31 cellular contexts compared by ENCODE assay signal in the genomic region with DNA sequence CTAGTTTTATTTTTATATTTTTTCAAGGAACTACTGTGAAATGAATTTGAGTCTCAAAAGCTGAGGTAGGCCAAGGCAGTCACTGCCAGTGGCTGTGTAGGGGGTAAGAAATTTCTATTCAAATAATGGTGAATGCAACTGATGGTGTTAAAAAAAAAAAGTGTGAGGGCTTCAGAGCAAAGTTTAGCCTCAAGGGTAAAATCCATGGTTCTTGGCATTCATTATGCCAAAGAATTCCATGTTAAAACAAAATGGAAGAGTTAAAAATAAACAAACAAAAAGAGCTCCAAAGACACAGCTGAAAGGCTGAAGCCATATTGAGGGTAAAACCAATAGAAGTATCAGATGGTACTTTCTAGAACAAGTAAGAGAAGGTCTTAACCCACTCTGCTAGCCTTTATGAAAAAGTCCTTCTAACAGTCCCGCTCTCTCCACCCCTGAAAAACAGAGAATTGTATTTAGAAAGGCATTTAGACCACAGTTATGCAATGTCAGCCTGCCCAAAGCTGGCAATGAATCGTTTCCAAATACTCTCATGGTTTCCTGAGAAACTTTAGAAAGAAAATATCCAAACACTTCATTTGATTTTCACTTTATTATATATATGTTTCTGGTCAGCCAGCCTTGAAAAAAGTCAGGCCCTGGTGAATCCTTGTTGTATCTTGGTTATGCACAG.
DNase-seq lines count a peak whose midpoint lies in the region; ATAC-seq, FAIRE-seq and TF ChIP-seq lines count a peak whose summit lies in the region.
"Had no signal": no experiment of that assay in that cellular context is flagged by ENCODE, and none has a peak within 500 bp of the region (broad histone marks: within the 10 kb centered on the region; RNA-seq: fewer than 3 reads in every experiment).

No MANE protein-coding gene starts in this region.

- FAIRE-seq in astrocyte (lab: Jason Lieb, UNC) = no peak
- FAIRE-seq: pancreas had no signal

- no peaks in the 10 kb centered on the region for H3K9me3 ChIP-seq in astrocyte (ENCODE audit: insufficient read depth, low read depth, low read length)
- H3K9me3 ChIP-seq: ascending aorta, esophagus muscularis mucosa, pancreas, tibial nerve had no signal

- H3K4me1 Mint-ChIP-seq in HFFc6 (ENCODE audit: low read depth) (no peaks in the 10 kb centered on the region), astrocyte (ENCODE audit: low read depth, unreplicated experiment) (peaks cover 6% of the 10 kb centered on the region)
- H3K4me1 Mint-ChIP-seq: activated CD4-positive, alpha-beta T cell treated with anti-CD3 and anti-CD28 coated beads, Interleukin-2, amount 10 ng/mL, durations not matched to agents 7 days and 5 days; activated naive CD8-positive, alpha-beta T cell treated with anti-CD3 and anti-CD28 coated beads for 36 hours; memory B cell had no signal

- H3K36me3 ChIP-seq in astrocyte (ENCODE audit: insufficient read depth, low read length) = no peaks in the 10 kb centered on the region
- H3K36me3 ChIP-seq: ascending aorta, esophagus muscularis mucosa, neural progenitor cell, pancreas, tibial nerve, WERI-Rb-1 had no signal

- H3K27me3 Mint-ChIP-seq in HFFc6 (ENCODE audit: insufficient read depth) = no peaks in the 10 kb centered on the region; the same call in 1 of the 2 replicates
- no peaks in the 10 kb centered on the region for H3K27me3 Mint-ChIP-seq in astrocyte (ENCODE audit: low read depth, unreplicated experiment)
- H3K27me3 Mint-ChIP-seq: activated CD4-positive, alpha-beta T cell treated with anti-CD3 and anti-CD28 coated beads, Interleukin-2, amount 10 ng/mL, durations not matched to agents 7 days and 5 days; activated T-cell treated with anti-CD3 and anti-CD28 coated beads, Interleukin-2, amount 50 U/mL, for 24 hours had no signal

- H3K4me2 ChIP-seq in astrocyte (ENCODE audit: low read length) = no peak overlapping the region
- H3K4me2 ChIP-seq: neural progenitor cell had no signal

- TF ChIP-seq CTCF in HFFc6 (IDR thresholded peaks at IDR 0.05) (no peak), astrocyte (IDR thresholded peaks at IDR 0.05; ENCODE audit: insufficient read depth, low read depth, low read length) (no peak)

- no peaks in the 10 kb centered on the region for H3K79me2 ChIP-seq in astrocyte (ENCODE audit: insufficient read depth, low read length)

- no peak overlapping the region for H3K27ac Mint-ChIP-seq in HFFc6
- no peak overlapping the region for H3K27ac Mint-ChIP-seq in astrocyte (ENCODE audit: unreplicated experiment)
- H3K27ac Mint-ChIP-seq: activated CD4-positive, alpha-beta T cell treated with anti-CD3 and anti-CD28 coated beads, Interleukin-2, amount 10 ng/mL, durations not matched to agents 7 days and 5 days; activated naive CD8-positive, alpha-beta T cell treated with anti-CD3 and anti-CD28 coated beads for 36 hours; activated T-cell treated with anti-CD3 and anti-CD28 coated beads, Interleukin-2, amount 50 U/mL, for 24 hours; memory B cell; neural progenitor cell had no signal

- H3K9me3 Mint-ChIP-seq in HFFc6 (no peaks in the 10 kb centered on the region), astrocyte (ENCODE audit: unreplicated experiment) (no peaks in the 10 kb centered on the region)
- H3K9me3 Mint-ChIP-seq: activated CD4-positive, alpha-beta T cell treated with anti-CD3 and anti-CD28 coated beads, Interleukin-2, amount 10 ng/mL, durations not matched to agents 7 days and 5 days; activated naive CD8-positive, alpha-beta T cell treated with anti-CD3 and anti-CD28 coated beads for 36 hours; activated T-cell treated with anti-CD3 and anti-CD28 coated beads, Interleukin-2, amount 50 U/mL, for 24 hours; memory B cell; neural progenitor cell had no signal

- H3K4me3 Mint-ChIP-seq in HFFc6 = no peak overlapping the region
- H3K4me3 Mint-ChIP-seq in astrocyte (ENCODE audit: unreplicated experiment) = no peak overlapping the region
- H3K4me3 Mint-ChIP-seq: activated CD4-positive, alpha-beta T cell treated with anti-CD3 and anti-CD28 coated beads, Interleukin-2, amount 10 ng/mL, durations not matched to agents 7 days and 5 days; activated naive CD8-positive, alpha-beta T cell treated with anti-CD3 and anti-CD28 coated beads for 36 hours; activated T-cell treated with anti-CD3 and anti-CD28 coated beads, Interleukin-2, amount 50 U/mL, for 24 hours; memory B cell; neural progenitor cell had no signal

- no peak for ATAC-seq in GM19324 (IDR thresholded peaks at IDR 0.05; ENCODE audit: low FRiP score, unreplicated experiment)
- no peak for ATAC-seq in activated CD4-positive, CD25-positive, alpha-beta regulatory T cell treated with anti-CD3 and anti-CD28 coated beads, Interleukin-2, amount 50 U/mL, for 24 hours
- ATAC-seq: pancreas had no signal

- H3K9ac ChIP-seq in astrocyte (ENCODE audit: low read length) = no peak overlapping the region
- H3K9ac ChIP-seq: neural progenitor cell had no signal

- H3K4me3 ChIP-seq in astrocyte (ENCODE audit: insufficient read depth, low read depth, low read length) = no peak overlapping the region
- H3K4me3 ChIP-seq: ascending aorta, esophagus muscularis mucosa, neural progenitor cell, pancreas, tibial nerve had no signal

- H3K27me3 ChIP-seq in astrocyte (ENCODE audit: insufficient read depth, low read length) = no peaks in the 10 kb centered on the region
- H3K27me3 ChIP-seq: ascending aorta, esophagus muscularis mucosa, neural progenitor cell, pancreas, tibial nerve had no signal

- DNase-seq in HFFc6 (peak; percentile 5), astrocyte (ENCODE audit: low read depth) (peak; percentile 28), foreskin melanocyte (peak; percentile 20), stromal cell of bone marrow (ENCODE audit: low read depth) (peak; percentile 46)
- no peak for DNase-seq in effector CD4-positive, alpha-beta T cell
- DNase-seq: activated CD4-positive, alpha-beta T cell treated with anti-CD3 and anti-CD28 coated beads, Interleukin-2, amount 10 ng/mL, durations not matched to agents 7 days and 5 days; activated gamma-delta T cell; activated naive CD8-positive, alpha-beta T cell treated with anti-CD3 and anti-CD28 coated beads for 36 hours; activated T-cell treated with anti-CD3 and anti-CD28 coated beads, Interleukin-2, amount 50 U/mL, for 24 hours; Calu3; central memory CD4-positive, alpha-beta T cell; dermis blood vessel endothelial cell; DND-41; hypothalamus; KG1; left cardiac atrium; NCI-H1417; NCI-H2029; NCI-H526; OCI-M1; pancreas; retina; WERI-Rb-1 had no signal

- no peaks in the 10 kb centered on the region for H4K20me1 ChIP-seq in astrocyte (ENCODE audit: insufficient read depth, low read length)

- H3K4me1 ChIP-seq in astrocyte (ENCODE audit: insufficient read depth, low read length) = no peaks in the 10 kb centered on the region
- H3K4me1 ChIP-seq: ascending aorta, pancreas had no signal

- no peak overlapping the region for H2AFZ ChIP-seq in astrocyte (ENCODE audit: low read depth, low read length)
- H2AFZ ChIP-seq: neural progenitor cell had no signal

- H3K27ac ChIP-seq in astrocyte (ENCODE audit: low read depth, low read length) = no peak overlapping the region
- H3K27ac ChIP-seq: ascending aorta, neural progenitor cell, pancreas, RWPE1, tibial nerve, WERI-Rb-1 had no signal

- H3K36me3 Mint-ChIP-seq in HFFc6 (ENCODE audit: low read depth) = no peaks in the 10 kb centered on the region
- no peaks in the 10 kb centered on the region for H3K36me3 Mint-ChIP-seq in astrocyte (ENCODE audit: low read depth, unreplicated experiment)
- H3K36me3 Mint-ChIP-seq: activated naive CD8-positive, alpha-beta T cell treated with anti-CD3 and anti-CD28 coated beads for 36 hours; memory B cell; neural progenitor cell had no signal
